16 cellular contexts compared by ENCODE assay signal in genomic region chr6:1622851-1623768, GRCh38. TPM values are rescaled to one million over a fixed set of nuclear protein-coding genes. Genes with fewer than 3 reads are reported as not detected.
DNase-seq lines count a peak whose midpoint lies in the region; ATAC-seq, FAIRE-seq and TF ChIP-seq lines count a peak whose summit lies in the region.
"Had no signal": no experiment of that assay in that cellular context is flagged by ENCODE, and none has a peak within 500 bp of the region (broad histone marks: within the 10 kb centered on the region; RNA-seq: fewer than 3 reads in every experiment).

No MANE protein-coding gene starts in this region.

- POLR2A ChIA-PET in endothelial cell of umbilical vein (lab: Charles Lee), result no interaction called here

- no peak overlapping the region for H3K4me2 ChIP-seq in endothelial cell of umbilical vein (ENCODE audit: insufficient read depth, low read length)

- no peaks in the 10 kb centered on the region for H4K20me1 ChIP-seq in endothelial cell of umbilical vein (replicated peaks; ENCODE audit: control insufficient read depth, extremely low read depth, insufficient read depth, low read length)

- H3K9me3 ChIP-seq in endothelial cell of umbilical vein (replicated peaks; ENCODE audit: control insufficient read depth, insufficient read depth, low read length) (no peaks in the 10 kb centered on the region), aorta (ENCODE audit: control insufficient read depth, low read length) (no peaks in the 10 kb centered on the region)
- H3K9me3 ChIP-seq: BE2C had no signal

- no peak for TF ChIP-seq CTCF in endothelial cell of umbilical vein (IDR thresholded peaks at IDR 0.05; ENCODE audit: extremely low read depth in 1 of 2, insufficient read depth in 1 of 2, low read depth in 1 of 2, low read length in 2 of 2)
- no peak for TF ChIP-seq CTCF in nephron (IDR thresholded peaks at IDR 0.05; ENCODE audit: unreplicated experiment in 3 of 3)

- peaks cover 15% of the 10 kb centered on the region for H3K4me1 Mint-ChIP-seq in stimulated activated naive CD8-positive, alpha-beta T cell treated with anti-CD3 and anti-CD28 coated beads, Interleukin-15, Interleukin-2, amounts not matched to agents 100 ng/mL and 50 ng/mL, for 24 hours (ENCODE audit: low read depth)
- H3K4me1 Mint-ChIP-seq in nephron, result peaks cover 48% of the 10 kb centered on the region

- peak; percentile 26 for FAIRE-seq in endothelial cell of umbilical vein (lab: Jason Lieb, UNC)

- ATAC-seq in stimulated activated naive CD8-positive, alpha-beta T cell treated with anti-CD3 and anti-CD28 coated beads, Interleukin-15, Interleukin-2, amounts not matched to agents 100 U/mL and 50 U/mL, for 24 hours, result no peak
- ATAC-seq in aorta (ENCODE audit: low FRiP score) (no peak), HG03196 (IDR thresholded peaks at IDR 0.05; ENCODE audit: unreplicated experiment) (no peak)

- H3K4me1 ChIP-seq in endothelial cell of umbilical vein (ENCODE audit: control insufficient read depth, extremely low read depth, insufficient read depth, low read length) (peaks cover 32% of the 10 kb centered on the region), aorta (ENCODE audit: control insufficient read depth in 1 of 2, insufficient read depth in 2 of 2, low read length in 2 of 2) (peaks cover 0 to 2% of the 10 kb centered on the region in 2 donors)

- peak overlapping the region; percentile 30 for H3K4me3 Mint-ChIP-seq in stimulated activated naive CD8-positive, alpha-beta T cell treated with anti-CD3 and anti-CD28 coated beads, Interleukin-15, Interleukin-2, amounts not matched to agents 100 ng/mL and 50 ng/mL, for 24 hours
- peak overlapping the region; percentile 81 to 89 (median 82) for H3K4me3 Mint-ChIP-seq in nephron

- H3K4me3 ChIP-seq in endothelial cell of umbilical vein (replicated peaks in 1 of 3; ENCODE audit: insufficient read depth in 1 of 3, low read depth in 1 of 3, low read length in 3 of 3) (no peak overlapping the region), aorta (ENCODE audit: low read length in 2 of 2) (peak overlapping the region; percentile 68 to 90)
- H3K4me3 ChIP-seq: PC-9 had no signal

- no peak overlapping the region for H3K27ac ChIP-seq in endothelial cell of umbilical vein (ENCODE audit: insufficient read depth, low read depth, low read length)
- H3K27ac ChIP-seq in aorta (ENCODE audit: low read depth in 1 of 2, low read length in 2 of 2), result peak overlapping the region; percentile 98 to 99
- H3K27ac ChIP-seq: epithelial cell of prostate, PC-9 had no signal

- no peaks in the 10 kb centered on the region for H3K36me3 ChIP-seq in endothelial cell of umbilical vein (ENCODE audit: control insufficient read depth in 2 of 2, extremely low read depth in 1 of 2, insufficient read depth in 2 of 2, low read length in 2 of 2)
- no peaks in the 10 kb centered on the region for H3K36me3 ChIP-seq in aorta (ENCODE audit: control insufficient read depth in 1 of 2, insufficient read depth in 2 of 2, low read length in 1 of 2)
- H3K36me3 ChIP-seq: BE2C had no signal

- CTCF ChIA-PET in endothelial cell of umbilical vein (lab: Charles Lee), result interaction anchor here (2.4 kb wide), 2 partner anchors 63 to 481 kb away, joined by 17 to 22 read pairs; no protein-coding TSS in a partner anchor

- H3K79me2 ChIP-seq in endothelial cell of umbilical vein (ENCODE audit: control insufficient read depth, insufficient read depth, low read length), result no peaks in the 10 kb centered on the region

- H3K27me3 Mint-ChIP-seq in stimulated activated naive CD8-positive, alpha-beta T cell treated with anti-CD3 and anti-CD28 coated beads, Interleukin-15, Interleukin-2, amounts not matched to agents 100 ng/mL and 50 ng/mL, for 24 hours, result peaks cover 65% of the 10 kb centered on the region
- H3K27me3 Mint-ChIP-seq in nephron (ENCODE audit: low read depth), result peaks cover 87% of the 10 kb centered on the region

- peaks cover 5 to 15% of the 10 kb centered on the region in 2 experiments for H3K27me3 ChIP-seq in endothelial cell of umbilical vein (ENCODE audit: control insufficient read depth in 2 of 2, insufficient read depth in 2 of 2, low read length in 2 of 2)
- H3K27me3 ChIP-seq in aorta (ENCODE audit: control insufficient read depth in 1 of 2, insufficient read depth in 2 of 2, low read length in 1 of 2), result no peaks in the 10 kb centered on the region

- no peak overlapping the region for H3K27ac Mint-ChIP-seq in stimulated activated naive CD8-positive, alpha-beta T cell treated with anti-CD3 and anti-CD28 coated beads, Interleukin-15, Interleukin-2, amounts not matched to agents 100 ng/mL and 50 ng/mL, for 24 hours
- peak overlapping the region; percentile 71 to 95 (median 90) for H3K27ac Mint-ChIP-seq in nephron

- no peak overlapping the region for H2AFZ ChIP-seq in endothelial cell of umbilical vein (ENCODE audit: low read depth, low read length)
- H2AFZ ChIP-seq: PC-9 had no signal

- H3K36me3 Mint-ChIP-seq in stimulated activated naive CD8-positive, alpha-beta T cell treated with anti-CD3 and anti-CD28 coated beads, Interleukin-15, Interleukin-2, amounts not matched to agents 100 ng/mL and 50 ng/mL, for 24 hours (ENCODE audit: low read depth), result peaks cover 27% of the 10 kb centered on the region
- H3K36me3 Mint-ChIP-seq in nephron (ENCODE audit: low read depth), result no peaks in the 10 kb centered on the region

- no peak for TF ChIP-seq POLR2A in endothelial cell of umbilical vein (IDR thresholded peaks at IDR 0.05; ENCODE audit: low read depth, low read length)

- H3K9me3 Mint-ChIP-seq in stimulated activated naive CD8-positive, alpha-beta T cell treated with anti-CD3 and anti-CD28 coated beads, Interleukin-15, Interleukin-2, amounts not matched to agents 100 ng/mL and 50 ng/mL, for 24 hours, result no peaks in the 10 kb centered on the region
- no peaks in the 10 kb centered on the region for H3K9me3 Mint-ChIP-seq in nephron

- intact Hi-C loops in endothelial cell of umbilical vein (cut with micrococcal nuclease), result no loop called here
- intact Hi-C loops in aorta (cut with DNase I), result loop anchor here (5.0 to 10.0 kb wide), 2 partner anchors 182 to 574 kb away; no protein-coding TSS in a partner anchor

- 7 to 12% methylated on average over 8 of the region's 8 CpGs for WGBS in aorta, 2 donors

- H3K9me1 ChIP-seq in endothelial cell of umbilical vein (replicated peaks; ENCODE audit: control insufficient read depth, extremely low read depth, insufficient read depth, low read length), result no peaks in the 10 kb centered on the region

- H3K9ac ChIP-seq in endothelial cell of umbilical vein (replicated peaks; ENCODE audit: extremely low read depth, insufficient read depth, low read length), result no peak overlapping the region

- DNase-seq in stimulated activated naive CD8-positive, alpha-beta T cell treated with anti-CD3 and anti-CD28 coated beads, Interleukin-15, Interleukin-2, amounts not matched to agents 100 U/mL and 50 U/mL, for 24 hours, result no peak
- DNase-seq in endothelial cell of umbilical vein (ENCODE audit: low read depth, low spot score) (no peak), aorta (peak in 1 of 2 donors; percentile 75), AML-193 (lab: John Stamatoyannopoulos, UW) (no peak), NCI-H1417 (lab: John Stamatoyannopoulos, UW) (no peak)
- DNase-seq: BE2C; central memory CD4-positive, alpha-beta T cell; DMS79 treated with DMSO at 0.1 percent for 48 hours; mammary epithelial cell; NCI-H1417 treated with DMSO at 0.1 percent for 48 hours; PC-9 had no signal

- dilution Hi-C loops in endothelial cell of umbilical vein (cut with MboI; ENCODE audit: extremely low pct_ligation_motif_present, low sequenced_read_pairs), result loop anchor here (25.0 kb wide), 1 partner anchor 489 kb away; no protein-coding TSS in a partner anchor

- BruUV-seq in endothelial cell of umbilical vein (replicated peaks; lab: Mats Ljungman, UMichigan), result no TSS peak

TF ChIP-seq in endothelial cell of umbilical vein, 7 proteins besides CTCF, POLR2A, EP300 and RAD21:
- TF ChIP-seq POLR2AphosphoS5 (IDR thresholded peaks at IDR 0.05; ENCODE audit: insufficient read depth, low read depth, low read length), result no peak
- no peak for TF ChIP-seq EZH2 (IDR thresholded peaks at IDR 0.05; ENCODE audit: borderline replicate concordance, low read depth, low read length, severe bottlenecking)
- TF ChIP-seq FOS (IDR thresholded peaks at IDR 0.05; ENCODE audit: borderline replicate concordance, insufficient read depth, low read length), result no peak
- TF ChIP-seq MAX (IDR thresholded peaks at IDR 0.05; ENCODE audit: insufficient read depth, insufficient read length), result no peak
- TF ChIP-seq GATA2 (IDR thresholded peaks at IDR 0.05; ENCODE audit: insufficient read depth, insufficient read length, low read depth, low read length), result no peak
- no peak for TF ChIP-seq MYC (IDR thresholded peaks at IDR 0.05; ENCODE audit: low read depth, low read length)
- no peak for TF ChIP-seq JUN (IDR thresholded peaks at IDR 0.05; ENCODE audit: borderline replicate concordance, insufficient read depth, insufficient read length, low read depth)
TF ChIP-seq in endothelial cell of umbilical vein: peak in this region for 0.

RNA-seq across cellular contexts. Expression of gene FOXC1, which starts 13.4 kb away (rescaled TPM):
- total RNA-seq in endothelial cell of umbilical vein (15.9 and 16.4 TPM in 2 replicates), aorta (100 to 1,000 TPM in 1 of 2 donors, 10 to 100 TPM in 1; 88.8 to 134 TPM)
- polyA plus RNA-seq in endothelial cell of umbilical vein (6.4 and 7.2 TPM in 2 replicates), aorta (10 to 100 TPM; 18.5 to 52.5 TPM)
- polyA plus RNA-seq in endothelial cell of umbilical vein (2011; cell fraction: cytosol; rRNA removed), result 4.8 and 4.9 TPM in 2 replicates
- 7.4 and 11.8 TPM in 2 replicates for polyA plus RNA-seq in endothelial cell of umbilical vein (2011; cell fraction: nucleus; rRNA removed)
- polyA plus RNA-seq in endothelial cell of umbilical vein (2012), result 3.0 and 4.0 TPM in 2 replicates
- 5.5 and 6.8 TPM in 2 replicates for polyA minus RNA-seq in endothelial cell of umbilical vein
- 23.5 TPM for polyA minus RNA-seq in endothelial cell of umbilical vein (2011; cell fraction: cytosol; rRNA and poly(A)+ RNA removed)
- polyA minus RNA-seq in endothelial cell of umbilical vein (2011; cell fraction: nucleus; rRNA and poly(A)+ RNA removed), result 8.4 and 8.6 TPM in 2 replicates
- total RNA-seq: T-helper 2 cell treated with Interferon-gamma antibody and Interleukin-4, amounts not matched to agents 100 ng/mL and 5 ng/mL, for 36 hours had no signal

Comparison
In these comparisons a context has a peak if more than half of its experiments do, and no peak if none do; other contexts are left out.
1. H3K4me3 ChIP-seq: peak in aorta (2 of 2); none in endothelial cell of umbilical vein (0 of 3).